4 cellular contexts compared by ENCODE assay signal in the genomic region with DNA sequence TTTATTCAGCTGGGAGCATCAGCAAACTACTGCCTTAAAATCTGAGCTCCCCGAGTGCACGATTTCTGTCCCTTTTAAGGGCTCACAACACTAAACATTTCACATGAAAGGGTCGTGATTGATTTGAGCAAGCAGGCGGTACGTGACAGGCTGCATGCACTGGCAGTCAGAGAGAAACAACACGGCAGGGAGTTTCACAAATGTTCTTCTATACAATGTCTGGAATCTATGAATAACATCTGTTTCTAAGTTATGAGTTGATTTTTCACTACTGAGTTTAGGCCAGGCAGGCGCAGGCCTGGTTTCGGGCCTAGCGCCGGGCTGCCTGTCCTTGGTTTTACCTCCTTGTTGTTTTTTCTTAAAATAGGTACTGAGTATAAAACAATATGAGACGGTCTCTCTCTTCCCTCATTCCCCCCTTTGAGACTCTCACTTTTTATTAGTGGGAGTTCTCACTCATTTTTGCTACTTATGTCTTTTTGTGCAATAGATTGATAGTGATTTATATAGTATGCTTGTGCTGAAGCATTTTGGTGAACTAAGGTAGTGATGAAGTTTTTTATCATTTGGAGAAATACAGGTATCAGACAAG. TPM values are rescaled to one million over a fixed set of nuclear protein-coding genes. Genes with fewer than 3 reads are reported as not detected.
"Had no signal": no experiment of that assay in that cellular context is flagged by ENCODE, and none has a peak within 500 bp of the region (broad histone marks: within the 10 kb centered on the region; RNA-seq: fewer than 3 reads in every experiment).

No MANE protein-coding gene starts in this region.

RNA-seq across cellular contexts. Expression of gene ANKRD65, which starts 8.7 kb away (rescaled TPM):
- total RNA-seq: activated CD4-positive, alpha-beta memory T cell treated with anti-CD3 and anti-CD28 coated beads, Interleukin-2, amount 10 ng/mL, durations not matched to agents 7 days and 5 days; activated CD8-positive, alpha-beta memory T cell treated with anti-CD3 and anti-CD28 coated beads, Interleukin-2, amount 10 ng/mL, durations not matched to agents 7 days and 5 days; OCI-LY7; T-helper 2 cell treated with Interferon-gamma antibody and Interleukin-4, amounts not matched to agents 100 ng/mL and 5 ng/mL, for 36 hours had no signal

RNA-seq across cellular contexts. Expression of gene VWA1, which starts 23.1 kb away (rescaled TPM):
- total RNA-seq: OCI-LY7 had no signal
